17 cellular contexts compared by ENCODE assay signal in genomic region chr15:67911727-67912126, GRCh38.
"Had no signal": no experiment of that assay in that cellular context is flagged by ENCODE, and none has a peak within 500 bp of the region (broad histone marks: within the 10 kb centered on the region; RNA-seq: fewer than 3 reads in every experiment).

No MANE protein-coding gene starts in this region.

- DNase-seq: activated CD4-positive, alpha-beta T cell treated with anti-CD3 and anti-CD28 coated beads for 48 hours; activated CD8-positive, alpha-beta memory T cell treated with anti-CD3 and anti-CD28 coated beads, Interleukin-2, amount 50 U/mL, for 48 hours; activated naive CD8-positive, alpha-beta T cell treated with anti-CD3 and anti-CD28 coated beads for 36 hours; amygdala; central memory CD4-positive, alpha-beta T cell; colonic mucosa; hypothalamus; kidney; left lung; mucosa of descending colon; naive thymus-derived CD8-positive, alpha-beta T cell; posterior cingulate gyrus had no signal

- H3K9me3 ChIP-seq: colonic mucosa had no signal

- H3K27ac ChIP-seq: colonic mucosa, left lung, neutrophil had no signal

- H3K4me3 ChIP-seq: colonic mucosa, left lung, mucosa of descending colon had no signal

- ATAC-seq: esophagus mucosa; left lung; mucosa of descending colon; naive thymus-derived CD8-positive, alpha-beta T cell; stimulated activated effector memory CD8-positive, alpha-beta T cell treated with anti-CD3 and anti-CD28 coated beads, Interleukin-12 subunit alpha, Interleukin-12 subunit beta, amount 100 ng/mL, for 72 hours; WTC11 had no signal

- H3K27me3 ChIP-seq: colonic mucosa, left lung, neutrophil had no signal

- H3K27ac Mint-ChIP-seq: activated naive CD8-positive, alpha-beta T cell treated with anti-CD3 and anti-CD28 coated beads for 36 hours; naive thymus-derived CD8-positive, alpha-beta T cell; stimulated activated effector memory CD8-positive, alpha-beta T cell treated with anti-CD3 and anti-CD28 coated beads, Interleukin-12 subunit alpha, Interleukin-12 subunit beta, amount 100 ng/mL, for 72 hours; WTC11 had no signal

- H3K4me3 Mint-ChIP-seq: activated naive CD8-positive, alpha-beta T cell treated with anti-CD3 and anti-CD28 coated beads for 36 hours; brain; naive thymus-derived CD8-positive, alpha-beta T cell; stimulated activated effector memory CD8-positive, alpha-beta T cell treated with anti-CD3 and anti-CD28 coated beads, Interleukin-12 subunit alpha, Interleukin-12 subunit beta, amount 100 ng/mL, for 72 hours; WTC11 had no signal

- H3K27me3 Mint-ChIP-seq: activated naive CD8-positive, alpha-beta T cell treated with anti-CD3 and anti-CD28 coated beads for 36 hours had no signal

- H3K36me3 ChIP-seq: colonic mucosa, left lung, neutrophil had no signal

- H3K4me1 Mint-ChIP-seq: activated naive CD8-positive, alpha-beta T cell treated with anti-CD3 and anti-CD28 coated beads for 36 hours; naive thymus-derived CD8-positive, alpha-beta T cell had no signal

- H3K36me3 Mint-ChIP-seq: activated naive CD8-positive, alpha-beta T cell treated with anti-CD3 and anti-CD28 coated beads for 36 hours; brain; stimulated activated effector memory CD8-positive, alpha-beta T cell treated with anti-CD3 and anti-CD28 coated beads, Interleukin-12 subunit alpha, Interleukin-12 subunit beta, amount 100 ng/mL, for 72 hours had no signal
